In the genomic region with DNA sequence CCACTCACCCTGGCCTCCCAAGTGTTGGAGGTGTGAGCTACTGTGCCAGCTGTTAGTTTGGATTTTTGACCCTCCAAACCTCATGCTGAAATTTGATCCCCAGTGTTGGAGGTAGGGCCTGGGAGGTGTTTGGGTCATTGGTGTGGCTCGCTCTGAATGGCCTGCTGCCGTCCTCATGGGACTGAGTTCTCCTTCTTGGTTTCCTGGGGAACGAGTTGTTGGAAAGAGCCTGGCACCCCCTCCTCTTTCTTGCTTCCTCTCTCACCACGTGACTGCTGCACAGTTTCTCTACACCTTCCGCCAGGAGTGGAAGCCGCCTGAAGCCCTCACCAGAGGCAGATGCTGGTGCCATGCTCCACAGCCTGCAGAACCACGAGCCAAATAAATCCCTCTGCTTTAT, we compare ENCODE assay signal across 27 cellular contexts.
DNase-seq lines count a peak whose midpoint lies in the region; ATAC-seq lines count a peak whose summit lies in the region.
"Had no signal": no experiment of that assay in that cellular context is flagged by ENCODE, and none has a peak within 500 bp of the region (broad histone marks: within the 10 kb centered on the region; RNA-seq: fewer than 3 reads in every experiment).

No MANE protein-coding gene starts in this region.

- no peak overlapping the region for H2BK5ac ChIP-seq in neuronal stem cell (ENCODE audit: low read length)

- no peak overlapping the region for H3K4me3 Mint-ChIP-seq in activated naive CD4-positive, alpha-beta T cell treated with anti-CD3 and anti-CD28 coated beads, Interleukin-2, amount 10 ng/mL, durations not matched to agents 7 days and 5 days
- H3K4me3 Mint-ChIP-seq: activated CD4-positive, alpha-beta memory T cell treated with anti-CD3 and anti-CD28 coated beads, Interleukin-2, amount 10 ng/mL, durations not matched to agents 7 days and 5 days; activated naive CD4-positive, alpha-beta T cell treated with anti-CD3 and anti-CD28 coated beads, Interleukin-2, amount 50 U/mL, for 24 hours; activated T-helper 17 cell treated with anti-CD3 and anti-CD28 coated beads, Interleukin-2, amount 50 U/mL, for 72 hours; CD14-positive monocyte; T-helper 1 cell treated with Interleukin-12 subunit alpha and Interleukin-12 subunit beta and Interleukin-4 antibody, amounts not matched to agents 30 μg/mL and 1 μg/mL, for 36 hours had no signal

- DNase-seq in ELF-1 (ENCODE audit: low read depth, low spot score), result peak; percentile 89
- DNase-seq in NCI-H524 treated with DMSO at 0.1 percent for 48 hours (lab: John Stamatoyannopoulos, UW), result peak; percentile 89
- peak; percentile 90 for DNase-seq in iPS DF 19.7 (ENCODE audit: low read depth, low spot score)
- no peak for DNase-seq in neuronal stem cell (ENCODE audit: low spot score)
- DNase-seq in activated naive CD4-positive, alpha-beta T cell treated with anti-CD3 and anti-CD28 coated beads, Interleukin-2, amount 10 ng/mL, durations not matched to agents 7 days and 5 days, result no peak
- no peak for DNase-seq in CD1c-positive myeloid dendritic cell (ENCODE audit: extremely low spot score)
- DNase-seq in NCI-H2107 (lab: John Stamatoyannopoulos, UW), result no peak
- DNase-seq: activated CD4-positive, alpha-beta memory T cell treated with anti-CD3 and anti-CD28 coated beads, Interleukin-2, amount 10 ng/mL, durations not matched to agents 7 days and 5 days; activated CD4-positive, CD25-positive, alpha-beta regulatory T cell treated with anti-CD3 and anti-CD28 coated beads, Interleukin-2, amount 50 U/mL, for 72 hours; effector memory CD4-positive, alpha-beta T cell; erythroblast; Kasumi-1; left colon; NCI-H1694; NCI-H2171 treated with DMSO at 0.1 percent for 48 hours; NCI-H526 treated with DMSO at 0.1 percent for 48 hours; RPMI8226; stimulated activated naive CD4-positive, alpha-beta T cell treated with Interleukin-2 at 50 U/mL for 16 hours; testis had no signal

- peak overlapping the region; percentile 22 for H3K18ac ChIP-seq in neuronal stem cell (ENCODE audit: low read length)

- no peak overlapping the region for H2BK120ac ChIP-seq in neuronal stem cell (ENCODE audit: low read depth, low read length)

- WGBS in neuronal stem cell (ENCODE audit: extremely low coverage in 2 of 2, insufficient read length in 2 of 2, insufficient replicate concordance in 1 of 2), 2 donors, result no CpG with 5 or more reads among the region's 7 CpGs

- CTCF ChIA-PET in activated naive CD4-positive, alpha-beta T cell treated with anti-CD3 and anti-CD28 coated beads, Interleukin-2, amount 10 ng/mL, durations not matched to agents 7 days and 5 days (lab: Charles Lee), result interaction anchor here (1.7 kb wide), 1 partner anchor 12 kb away, joined by 7 read pairs; no protein-coding TSS in a partner anchor

- H3K9ac ChIP-seq in neuronal stem cell (ENCODE audit: low read depth, low read length, poor library complexity), result no peak overlapping the region

- no peaks in the 10 kb centered on the region for H3K4me1 Mint-ChIP-seq in activated naive CD4-positive, alpha-beta T cell treated with anti-CD3 and anti-CD28 coated beads, Interleukin-2, amount 10 ng/mL, durations not matched to agents 7 days and 5 days
- H3K4me1 Mint-ChIP-seq: activated CD4-positive, alpha-beta memory T cell treated with anti-CD3 and anti-CD28 coated beads, Interleukin-2, amount 10 ng/mL, durations not matched to agents 7 days and 5 days; activated naive CD4-positive, alpha-beta T cell treated with anti-CD3 and anti-CD28 coated beads, Interleukin-2, amount 50 U/mL, for 24 hours; activated T-helper 17 cell treated with anti-CD3 and anti-CD28 coated beads, Interleukin-2, amount 50 U/mL, for 72 hours; CD14-positive monocyte had no signal

- H3K27me3 Mint-ChIP-seq in activated naive CD4-positive, alpha-beta T cell treated with anti-CD3 and anti-CD28 coated beads, Interleukin-2, amount 10 ng/mL, durations not matched to agents 7 days and 5 days, result peaks cover 8% of the 10 kb centered on the region

- no peaks in the 10 kb centered on the region for H3K36me3 Mint-ChIP-seq in activated naive CD4-positive, alpha-beta T cell treated with anti-CD3 and anti-CD28 coated beads, Interleukin-2, amount 10 ng/mL, durations not matched to agents 7 days and 5 days
- H3K36me3 Mint-ChIP-seq: activated naive CD4-positive, alpha-beta T cell treated with anti-CD3 and anti-CD28 coated beads, Interleukin-2, amount 50 U/mL, for 24 hours; CD14-positive monocyte had no signal

- H3K4me2 ChIP-seq in neuronal stem cell (ENCODE audit: insufficient read depth, low read length, poor library complexity, severe bottlenecking), result no peak overlapping the region

- no peak overlapping the region for H4K8ac ChIP-seq in neuronal stem cell (ENCODE audit: low read depth, low read length)

- no peak overlapping the region for H4K91ac ChIP-seq in neuronal stem cell (ENCODE audit: low read depth, low read length, poor library complexity)

- ATAC-seq in HG03139 (IDR thresholded peaks at IDR 0.05; ENCODE audit: unreplicated experiment), result no peak
- ATAC-seq: activated T-helper 17 cell treated with anti-CD3 and anti-CD28 coated beads, Interleukin-2, amount 50 U/mL, for 72 hours; HCT116; left colon had no signal

- no peak overlapping the region for H3K27ac Mint-ChIP-seq in activated naive CD4-positive, alpha-beta T cell treated with anti-CD3 and anti-CD28 coated beads, Interleukin-2, amount 10 ng/mL, durations not matched to agents 7 days and 5 days
- H3K27ac Mint-ChIP-seq: activated CD4-positive, alpha-beta memory T cell treated with anti-CD3 and anti-CD28 coated beads, Interleukin-2, amount 10 ng/mL, durations not matched to agents 7 days and 5 days; activated naive CD4-positive, alpha-beta T cell treated with anti-CD3 and anti-CD28 coated beads, Interleukin-2, amount 50 U/mL, for 24 hours; activated T-helper 17 cell treated with anti-CD3 and anti-CD28 coated beads, Interleukin-2, amount 50 U/mL, for 72 hours; CD14-positive monocyte; T-helper 1 cell treated with Interleukin-12 subunit alpha and Interleukin-12 subunit beta and Interleukin-4 antibody, amounts not matched to agents 30 μg/mL and 1 μg/mL, for 36 hours had no signal

- peak overlapping the region; percentile 31 for H2AFZ ChIP-seq in neuronal stem cell (ENCODE audit: low read length)

- H3K27ac ChIP-seq in neuronal stem cell (replicated peaks; ENCODE audit: low read length), result no peak overlapping the region
- H3K27ac ChIP-seq: neutrophil, testis, vagina had no signal

- H3K79me1 ChIP-seq in neuronal stem cell (ENCODE audit: low read depth, low read length), result no peaks in the 10 kb centered on the region

- H3K4me1 ChIP-seq in neuronal stem cell (ENCODE audit: control insufficient read depth in 2 of 2, insufficient read depth in 1 of 2, low read depth in 1 of 2, low read length in 2 of 2), result peaks cover 7 to 11% of the 10 kb centered on the region in 2 donors
- H3K4me1 ChIP-seq: testis, vagina had no signal

- no peaks in the 10 kb centered on the region for H3K36me3 ChIP-seq in neuronal stem cell (replicated peaks in 1 of 2; ENCODE audit: control insufficient read depth in 2 of 2, insufficient read depth in 2 of 2, low read length in 2 of 2)
- H3K36me3 ChIP-seq: neutrophil, vagina had no signal

- H3K9me3 ChIP-seq in neuronal stem cell (replicated peaks in 1 of 2; ENCODE audit: control insufficient read depth in 2 of 2, insufficient read depth in 1 of 2, low read depth in 1 of 2, low read length in 2 of 2), result no peaks in the 10 kb centered on the region
- H3K9me3 ChIP-seq: neutrophil, testis, vagina had no signal

- H3K9me3 Mint-ChIP-seq in activated naive CD4-positive, alpha-beta T cell treated with anti-CD3 and anti-CD28 coated beads, Interleukin-2, amount 10 ng/mL, durations not matched to agents 7 days and 5 days, result no peaks in the 10 kb centered on the region
- H3K9me3 Mint-ChIP-seq: activated CD4-positive, alpha-beta memory T cell treated with anti-CD3 and anti-CD28 coated beads, Interleukin-2, amount 10 ng/mL, durations not matched to agents 7 days and 5 days; activated naive CD4-positive, alpha-beta T cell treated with anti-CD3 and anti-CD28 coated beads, Interleukin-2, amount 50 U/mL, for 24 hours; activated T-helper 17 cell treated with anti-CD3 and anti-CD28 coated beads, Interleukin-2, amount 50 U/mL, for 72 hours; T-helper 1 cell treated with Interleukin-12 subunit alpha and Interleukin-12 subunit beta and Interleukin-4 antibody, amounts not matched to agents 30 μg/mL and 1 μg/mL, for 36 hours had no signal

- H2BK12ac ChIP-seq in neuronal stem cell (ENCODE audit: low read length), result no peak overlapping the region

- no peak overlapping the region for H3K14ac ChIP-seq in neuronal stem cell (ENCODE audit: low read length)

- H3K4me3 ChIP-seq in neuronal stem cell (ENCODE audit: low read length in 2 of 2), result no peak overlapping the region
- H3K4me3 ChIP-seq: testis, vagina had no signal

- H2AK5ac ChIP-seq in neuronal stem cell (ENCODE audit: low read depth, low read length), result no peak overlapping the region

- no peak overlapping the region for H2BK15ac ChIP-seq in neuronal stem cell (ENCODE audit: low read length)

- H3K27me3 ChIP-seq in neuronal stem cell (ENCODE audit: control insufficient read depth in 3 of 3, insufficient read depth in 3 of 3, low read depth in 1 of 3, low read length in 3 of 3), result no peaks in the 10 kb centered on the region
- H3K27me3 ChIP-seq: testis, vagina had no signal

- no peak overlapping the region for H3K23ac ChIP-seq in neuronal stem cell (ENCODE audit: low read depth, low read length, poor library complexity)

- no peak overlapping the region for H3K4ac ChIP-seq in neuronal stem cell (ENCODE audit: low read length)

Comparison
In these comparisons a context has a peak if more than half of its experiments do, and no peak if none do; other contexts are left out.
1. DNase-seq: peak in ELF-1 (single experiment), NCI-H524 treated with DMSO at 0.1 percent for 48 hours (single experiment) and iPS DF 19.7 (single experiment); none in neuronal stem cell (single experiment), activated naive CD4-positive, alpha-beta T cell treated with anti-CD3 and anti-CD28 coated beads, Interleukin-2, amount 10 ng/mL, durations not matched to agents 7 days and 5 days (single experiment), CD1c-positive myeloid dendritic cell (single experiment) and NCI-H2107 (single experiment).